8 cellular contexts compared by ENCODE assay signal in genomic region chr1:155860939-155861496, GRCh38. TPM values are rescaled to one million over a fixed set of nuclear protein-coding genes. Genes with fewer than 3 reads are reported as not detected.
DNase-seq lines count a peak whose midpoint lies in the region.

No MANE protein-coding gene starts in this region.

- H3K27me3 Mint-ChIP-seq in activated CD4-positive, alpha-beta T cell treated with anti-CD3 and anti-CD28 coated beads, Interleukin-2, amount 10 ng/mL, durations not matched to agents 24 days and 14 days, result no peaks in the 10 kb centered on the region
- H3K27me3 Mint-ChIP-seq in activated T-helper 1 cell treated with anti-CD3 and anti-CD28 coated beads, Interleukin-12 subunit alpha, Interleukin-12 subunit beta, Interleukin-2, Interleukin-4 antibody, amounts not matched to agents 30 ng/mL and 10 ng/mL and 1 ng/mL, durations not matched to agents 14 hours and 24 hours and 36 hours (ENCODE audit: insufficient read depth), result no peaks in the 10 kb centered on the region

- peak overlapping the region; percentile 93; the same call in 1 of the 2 replicates for H3K9ac ChIP-seq in iPS-20b (ENCODE audit: low read depth, low read length)

- H3K4me1 Mint-ChIP-seq in activated CD4-positive, alpha-beta T cell treated with anti-CD3 and anti-CD28 coated beads, Interleukin-2, amount 10 ng/mL, durations not matched to agents 24 days and 14 days, result peaks cover 35% of the 10 kb centered on the region
- peaks cover 40% of the 10 kb centered on the region for H3K4me1 Mint-ChIP-seq in activated T-helper 1 cell treated with anti-CD3 and anti-CD28 coated beads, Interleukin-12 subunit alpha, Interleukin-12 subunit beta, Interleukin-2, Interleukin-4 antibody, amounts not matched to agents 30 ng/mL and 10 ng/mL and 1 ng/mL, durations not matched to agents 14 hours and 24 hours and 36 hours (ENCODE audit: low read depth)

- no peak for DNase-seq in activated CD4-positive, alpha-beta T cell treated with anti-CD3 and anti-CD28 coated beads, Interleukin-2, amount 10 ng/mL, durations not matched to agents 24 days and 14 days
- DNase-seq in activated CD4-positive, alpha-beta T cell treated with anti-CD3 and anti-CD28 coated beads for 4 hours, result no peak
- DNase-seq in activated T-helper 1 cell treated with anti-CD3 and anti-CD28 coated beads, Interleukin-12 subunit alpha, Interleukin-12 subunit beta, Interleukin-2, Interleukin-4 antibody, amounts not matched to agents 30 ng/mL and 10 ng/mL and 1 ng/mL, durations not matched to agents 14 hours and 24 hours and 36 hours (ENCODE audit: low spot score), result no peak
- DNase-seq in stimulated activated naive CD4-positive, alpha-beta T cell treated with Interleukin-2 at 50 U/mL for 16 hours (lab: John Stamatoyannopoulos, UW), result no peak
- DNase-seq in COLO668 (lab: John Stamatoyannopoulos, UW; ENCODE audit: unreplicated experiment) (no peak), iPS-NIHi7 (ENCODE audit: extremely low spot score) (no peak)

- intact Hi-C loops in activated CD4-positive, alpha-beta T cell treated with anti-CD3 and anti-CD28 coated beads, Interleukin-2, amount 10 ng/mL, durations not matched to agents 24 days and 14 days (cut with micrococcal nuclease), result no loop called here
- intact Hi-C loops in activated T-helper 1 cell treated with anti-CD3 and anti-CD28 coated beads, Interleukin-12 subunit alpha, Interleukin-12 subunit beta, Interleukin-2, Interleukin-4 antibody, amounts not matched to agents 30 ng/mL and 10 ng/mL and 1 ng/mL, durations not matched to agents 14 hours and 24 hours and 36 hours (cut with micrococcal nuclease), result no loop called here

- peaks cover 11% of the 10 kb centered on the region for H3K36me3 Mint-ChIP-seq in activated CD4-positive, alpha-beta T cell treated with anti-CD3 and anti-CD28 coated beads, Interleukin-2, amount 10 ng/mL, durations not matched to agents 24 days and 14 days (ENCODE audit: low read depth)
- peaks cover 9% of the 10 kb centered on the region for H3K36me3 Mint-ChIP-seq in activated T-helper 1 cell treated with anti-CD3 and anti-CD28 coated beads, Interleukin-12 subunit alpha, Interleukin-12 subunit beta, Interleukin-2, Interleukin-4 antibody, amounts not matched to agents 30 ng/mL and 10 ng/mL and 1 ng/mL, durations not matched to agents 14 hours and 24 hours and 36 hours (ENCODE audit: low read depth)

- H3K36me3 ChIP-seq in iPS-20b (ENCODE audit: insufficient read depth, low read depth, low read length), result no peaks in the 10 kb centered on the region

- H3K27ac Mint-ChIP-seq in activated CD4-positive, alpha-beta T cell treated with anti-CD3 and anti-CD28 coated beads, Interleukin-2, amount 10 ng/mL, durations not matched to agents 24 days and 14 days, result peak overlapping the region; percentile 95
- H3K27ac Mint-ChIP-seq in activated T-helper 1 cell treated with anti-CD3 and anti-CD28 coated beads, Interleukin-12 subunit alpha, Interleukin-12 subunit beta, Interleukin-2, Interleukin-4 antibody, amounts not matched to agents 30 ng/mL and 10 ng/mL and 1 ng/mL, durations not matched to agents 14 hours and 24 hours and 36 hours, result peak overlapping the region; percentile 98

- peak overlapping the region; percentile 69 for H3K27ac ChIP-seq in iPS-20b (ENCODE audit: low read length)
- peak overlapping the region; percentile 98 for H3K27ac ChIP-seq in temporal lobe (ENCODE audit: low read depth, low read length)

- H3K4me3 Mint-ChIP-seq in activated CD4-positive, alpha-beta T cell treated with anti-CD3 and anti-CD28 coated beads, Interleukin-2, amount 10 ng/mL, durations not matched to agents 24 days and 14 days, result peak overlapping the region; percentile 90
- H3K4me3 Mint-ChIP-seq in activated T-helper 1 cell treated with anti-CD3 and anti-CD28 coated beads, Interleukin-12 subunit alpha, Interleukin-12 subunit beta, Interleukin-2, Interleukin-4 antibody, amounts not matched to agents 30 ng/mL and 10 ng/mL and 1 ng/mL, durations not matched to agents 14 hours and 24 hours and 36 hours, result peak overlapping the region; percentile 89

- H3K4me1 ChIP-seq in iPS-20b (ENCODE audit: insufficient read depth, low read length), result peaks cover 5% of the 10 kb centered on the region; the same call in 1 of the 2 replicates

- peak overlapping the region; percentile 73; the same call in 1 of the 2 replicates for H3K4me3 ChIP-seq in iPS-20b (ENCODE audit: low read length)

- H3K9me3 Mint-ChIP-seq in activated CD4-positive, alpha-beta T cell treated with anti-CD3 and anti-CD28 coated beads, Interleukin-2, amount 10 ng/mL, durations not matched to agents 24 days and 14 days, result no peaks in the 10 kb centered on the region
- no peaks in the 10 kb centered on the region for H3K9me3 Mint-ChIP-seq in activated T-helper 1 cell treated with anti-CD3 and anti-CD28 coated beads, Interleukin-12 subunit alpha, Interleukin-12 subunit beta, Interleukin-2, Interleukin-4 antibody, amounts not matched to agents 30 ng/mL and 10 ng/mL and 1 ng/mL, durations not matched to agents 14 hours and 24 hours and 36 hours

- no peaks in the 10 kb centered on the region for H3K9me3 ChIP-seq in iPS-20b (ENCODE audit: insufficient read depth, low read depth, low read length)

- H3K27me3 ChIP-seq in iPS-20b (ENCODE audit: insufficient read depth, low read length), result no peaks in the 10 kb centered on the region

RNA-seq across cellular contexts. Expression of gene SYT11, which starts 1.7 kb away (rescaled TPM):
- 17.8 and 18.5 TPM in 2 replicates for total RNA-seq in activated CD4-positive, alpha-beta T cell treated with anti-CD3 and anti-CD28 coated beads, Interleukin-2, amount 10 ng/mL, durations not matched to agents 24 days and 14 days
- total RNA-seq in activated T-helper 1 cell treated with anti-CD3 and anti-CD28 coated beads, Interleukin-12 subunit alpha, Interleukin-12 subunit beta, Interleukin-2, Interleukin-4 antibody, amounts not matched to agents 30 ng/mL and 10 ng/mL and 1 ng/mL, durations not matched to agents 14 hours and 24 hours and 36 hours, result 25.7 and 26.8 TPM in 2 replicates
- 199 TPM for total RNA-seq in temporal lobe

RNA-seq across cellular contexts. Expression of gene GON4L, which starts 4.0 kb away (rescaled TPM):
- 63.2 and 64.0 TPM in 2 replicates for total RNA-seq in activated CD4-positive, alpha-beta T cell treated with anti-CD3 and anti-CD28 coated beads, Interleukin-2, amount 10 ng/mL, durations not matched to agents 24 days and 14 days
- 66.7 and 70.0 TPM in 2 replicates for total RNA-seq in activated T-helper 1 cell treated with anti-CD3 and anti-CD28 coated beads, Interleukin-12 subunit alpha, Interleukin-12 subunit beta, Interleukin-2, Interleukin-4 antibody, amounts not matched to agents 30 ng/mL and 10 ng/mL and 1 ng/mL, durations not matched to agents 14 hours and 24 hours and 36 hours
- 35.7 TPM for total RNA-seq in temporal lobe

RNA-seq across cellular contexts. Expression of gene RIT1, which starts 50.1 kb away (rescaled TPM):
- total RNA-seq in activated CD4-positive, alpha-beta T cell treated with anti-CD3 and anti-CD28 coated beads, Interleukin-2, amount 10 ng/mL, durations not matched to agents 24 days and 14 days, result 17.9 and 21.7 TPM in 2 replicates
- total RNA-seq in activated T-helper 1 cell treated with anti-CD3 and anti-CD28 coated beads, Interleukin-12 subunit alpha, Interleukin-12 subunit beta, Interleukin-2, Interleukin-4 antibody, amounts not matched to agents 30 ng/mL and 10 ng/mL and 1 ng/mL, durations not matched to agents 14 hours and 24 hours and 36 hours, result 20.2 and 22.3 TPM in 2 replicates
- 22.6 TPM for total RNA-seq in temporal lobe
